In genomic region chr3:58054652-58055051, GRCh38 we compare ENCODE assay signal across 17 cellular contexts.
"Had no signal": no experiment of that assay in that cellular context is flagged by ENCODE, and none has a peak within 500 bp of the region (broad histone marks: within the 10 kb centered on the region; RNA-seq: fewer than 3 reads in every experiment).

No MANE protein-coding gene starts in this region.

- H3K4me3 Mint-ChIP-seq: effector memory CD8-positive, alpha-beta T cell; nephron; stimulated activated naive B cell treated with anti-CD40 and anti-IgM and Interleukin-4, amounts not matched to agents 10 μg/mL and 1 μg/mL and 100 μg/mL, for 72 hours; T-helper 1 cell treated with Interleukin-12 subunit alpha and Interleukin-12 subunit beta and Interleukin-4 antibody, amounts not matched to agents 30 μg/mL and 1 μg/mL, for 36 hours; type B pancreatic cell had no signal

- H3K27me3 ChIP-seq: adrenal gland, cardiac muscle cell, foreskin keratinocyte had no signal

- H3K36me3 ChIP-seq: adrenal gland, cardiac muscle cell, WERI-Rb-1 had no signal

- DNase-seq: activated CD4-positive, alpha-beta T cell treated with anti-CD3 and anti-CD28 coated beads, Interleukin-2, amount 50 U/mL, for 48 hours; activated gamma-delta T cell treated with Interleukin-2 at 50 U/mL for 16 hours; adrenal gland; effector memory CD8-positive, alpha-beta T cell; foreskin keratinocyte; glutamatergic neuron; hypothalamus; islet precursor cell; stimulated activated naive B cell treated with anti-CD40 and anti-IgM and Interleukin-4, amounts not matched to agents 10 μg/mL and 1 μg/mL and 100 μg/mL, for 72 hours; WERI-Rb-1 had no signal

- H3K9me3 Mint-ChIP-seq: activated naive CD4-positive, alpha-beta T cell treated with anti-CD3 and anti-CD28 coated beads, Interleukin-2, amount 50 U/mL, for 72 hours; effector memory CD8-positive, alpha-beta T cell; nephron; T-helper 1 cell treated with Interleukin-12 subunit alpha and Interleukin-12 subunit beta and Interleukin-4 antibody, amounts not matched to agents 30 μg/mL and 1 μg/mL, for 36 hours had no signal

- H3K27ac Mint-ChIP-seq: activated naive CD4-positive, alpha-beta T cell treated with anti-CD3 and anti-CD28 coated beads, Interleukin-2, amount 50 U/mL, for 72 hours; effector memory CD8-positive, alpha-beta T cell; stimulated activated naive B cell treated with anti-CD40 and anti-IgM and Interleukin-4, amounts not matched to agents 10 μg/mL and 1 μg/mL and 100 μg/mL, for 72 hours; T-helper 1 cell treated with Interleukin-12 subunit alpha and Interleukin-12 subunit beta and Interleukin-4 antibody, amounts not matched to agents 30 μg/mL and 1 μg/mL, for 36 hours had no signal

- H3K4me3 ChIP-seq: adrenal gland, cardiac muscle cell, lung had no signal

- H3K36me3 Mint-ChIP-seq: activated naive CD4-positive, alpha-beta T cell treated with anti-CD3 and anti-CD28 coated beads, Interleukin-2, amount 50 U/mL, for 72 hours had no signal

- H3K9me3 ChIP-seq: adrenal gland had no signal

- H3K9ac ChIP-seq: parathyroid adenoma had no signal

- H3K27ac ChIP-seq: cardiac muscle cell, foreskin keratinocyte, parathyroid adenoma, WERI-Rb-1 had no signal

- ATAC-seq: activated naive CD4-positive, alpha-beta T cell treated with anti-CD3 and anti-CD28 coated beads, Interleukin-2, amount 50 U/mL, for 72 hours; effector memory CD8-positive, alpha-beta T cell; foreskin keratinocyte; stimulated activated naive B cell treated with anti-CD40 and anti-IgM and Interleukin-4, amounts not matched to agents 10 μg/mL and 1 μg/mL and 100 μg/mL, for 72 hours had no signal

- H2AFZ ChIP-seq: parathyroid adenoma had no signal

- H3K27me3 Mint-ChIP-seq: effector memory CD8-positive, alpha-beta T cell; stimulated activated naive B cell treated with anti-CD40 and anti-IgM and Interleukin-4, amounts not matched to agents 10 μg/mL and 1 μg/mL and 100 μg/mL, for 72 hours; type B pancreatic cell had no signal
